Comparison of ENCODE assay signal across 20 cellular contexts in genomic region chr9:84512493-84512892, GRCh38.
DNase-seq lines count a peak whose midpoint lies in the region; ATAC-seq and TF ChIP-seq lines count a peak whose summit lies in the region.
"Had no signal": no experiment of that assay in that cellular context is flagged by ENCODE, and none has a peak within 500 bp of the region (broad histone marks: within the 10 kb centered on the region; RNA-seq: fewer than 3 reads in every experiment).

No MANE protein-coding gene starts in this region.

- H3K27me3 ChIP-seq in BLaER1, result no peaks in the 10 kb centered on the region
- no peaks in the 10 kb centered on the region for H3K27me3 ChIP-seq in mammary epithelial cell (ENCODE audit: insufficient read depth, low read length)
- no peaks in the 10 kb centered on the region for H3K27me3 ChIP-seq in foreskin keratinocyte
- H3K27me3 ChIP-seq in tibial nerve, result no peaks in the 10 kb centered on the region
- no peaks in the 10 kb centered on the region for H3K27me3 ChIP-seq in ascending aorta
- H3K27me3 ChIP-seq: BE2C had no signal

- ATAC-seq in foreskin keratinocyte (peak; percentile 81), HG02642 (IDR thresholded peaks at IDR 0.05; ENCODE audit: poor library complexity, unreplicated experiment) (no peak)
- ATAC-seq: HepG2, Right ventricle myocardium inferior had no signal

- TF ChIP-seq CTCF in mammary epithelial cell (conservative IDR thresholded peaks at IDR 0.05 in 1 of 2, IDR thresholded peaks at IDR 0.05 in 1 of 2; ENCODE audit: extremely low read depth in 1 of 2, insufficient read depth in 1 of 2, low read depth in 1 of 2, low read length in 2 of 2) (no peak), foreskin keratinocyte (conservative IDR thresholded peaks at IDR 0.05) (no peak), tibial nerve (IDR thresholded peaks at IDR 0.05) (no peak), ascending aorta (IDR thresholded peaks at IDR 0.05) (no peak)

- no peak for TF ChIP-seq EP300 in tibial nerve (IDR thresholded peaks at IDR 0.05)

- CTCF ChIA-PET in mammary epithelial cell (lab: Charles Lee; ENCODE audit: low non-redundant PET), result no interaction called here

- in situ Hi-C loops in KBM-7 (cut with MboI; ENCODE audit: low pct_unique_long_range_greater_than_20kb, low sequenced_read_pairs) (no loop called here), mammary epithelial cell (cut with MboI; ENCODE audit: low sequenced_read_pairs in 2 of 2) (no loop called here)

- intact Hi-C loops in mammary epithelial cell (cut with micrococcal nuclease), result no loop called here
- intact Hi-C loops in ascending aorta (cut with DNase I), result no loop called here

- no peak for TF ChIP-seq POLR2A in tibial nerve (IDR thresholded peaks at IDR 0.05)

- H3K4me3 ChIP-seq in BLaER1, result no peak overlapping the region
- H3K4me3 ChIP-seq in mammary epithelial cell (replicated peaks in 1 of 3; ENCODE audit: insufficient read depth in 1 of 3, low read depth in 2 of 3, low read length in 3 of 3), result no peak overlapping the region
- no peak overlapping the region for H3K4me3 ChIP-seq in tibial nerve
- no peak overlapping the region for H3K4me3 ChIP-seq in ascending aorta
- H3K4me3 ChIP-seq: HAP-1 had no signal

- H2AFZ ChIP-seq in mammary epithelial cell (ENCODE audit: low read depth, low read length), result peak overlapping the region; percentile 76

- dilution Hi-C loops in mammary epithelial cell (cut with HindIII; ENCODE audit: low sequenced_read_pairs), result no loop called here

- H4K20me1 ChIP-seq in BLaER1 (no peaks in the 10 kb centered on the region), mammary epithelial cell (ENCODE audit: insufficient read depth, low read length) (no peaks in the 10 kb centered on the region)

- H3K4me1 ChIP-seq in BLaER1 (peaks cover 29% of the 10 kb centered on the region), mammary epithelial cell (ENCODE audit: insufficient read depth, low read length) (peaks cover 14% of the 10 kb centered on the region), foreskin keratinocyte (peaks cover 6% of the 10 kb centered on the region), tibial nerve (no peaks in the 10 kb centered on the region), ascending aorta (no peaks in the 10 kb centered on the region)
- H3K4me1 ChIP-seq: BE2C, HAP-1 had no signal

- H3K27ac ChIP-seq in BLaER1, result no peak overlapping the region
- no peak overlapping the region for H3K27ac ChIP-seq in mammary epithelial cell (ENCODE audit: insufficient read depth, low read depth, low read length)
- no peak overlapping the region for H3K27ac ChIP-seq in foreskin keratinocyte
- H3K27ac ChIP-seq in tibial nerve, result no peak overlapping the region
- no peak overlapping the region for H3K27ac ChIP-seq in ascending aorta

- H3K4me2 ChIP-seq in BLaER1, result peak overlapping the region; percentile 49
- H3K4me2 ChIP-seq in mammary epithelial cell (ENCODE audit: insufficient read depth, low read depth, low read length), result no peak overlapping the region

- no peaks in the 10 kb centered on the region for H3K79me2 ChIP-seq in mammary epithelial cell (ENCODE audit: insufficient read depth, low read length)

- peak; percentile 6 for DNase-seq in KBM-7
- peak; percentile 73 for DNase-seq in mammary epithelial cell
- DNase-seq in foreskin keratinocyte, result peak; percentile 50 to 79
- no peak for DNase-seq in tibial nerve (ENCODE audit: low spot score in 2 of 2)
- no peak for DNase-seq in ascending aorta (ENCODE audit: low spot score in 2 of 2)
- no peak for DNase-seq in SHP77 (lab: John Stamatoyannopoulos, UW)
- DNase-seq: BE2C; Calu3; CD4-positive, alpha-beta memory T cell; GF-D8; KG1; MV-4-11; NCI-H187; NCI-H2107; NCI-H226 had no signal

- WGBS in mammary epithelial cell (ENCODE audit: low coverage, missing lambda C conversion rate), result 18% methylated on average over 2 of the region's 2 CpGs
- 83 to 89% methylated on average over 2 of the region's 2 CpGs for WGBS in tibial nerve, 2 donors

- H3K36me3 ChIP-seq in BLaER1 (no peaks in the 10 kb centered on the region), mammary epithelial cell (ENCODE audit: insufficient read depth, low read length) (no peaks in the 10 kb centered on the region), tibial nerve (no peaks in the 10 kb centered on the region), ascending aorta (no peaks in the 10 kb centered on the region)
- H3K36me3 ChIP-seq: BE2C, HAP-1 had no signal

- H3K9ac ChIP-seq in BLaER1, result no peak overlapping the region
- no peak overlapping the region for H3K9ac ChIP-seq in mammary epithelial cell (ENCODE audit: insufficient read depth, low read length)

- BruUV-seq in mammary epithelial cell (replicated peaks; lab: Mats Ljungman, UMichigan), result no TSS peak

- H3K9me3 ChIP-seq in BLaER1 (peaks cover 13% of the 10 kb centered on the region), mammary epithelial cell (replicated peaks; ENCODE audit: insufficient read depth, low read length) (no peaks in the 10 kb centered on the region), tibial nerve (peaks cover 0 to 9% (median 1%) of the 10 kb centered on the region in 4 donors), ascending aorta (no peaks in the 10 kb centered on the region)
- H3K9me3 ChIP-seq: BE2C, HAP-1 had no signal

Comparison
In these comparisons a context has a peak if more than half of its experiments do, and no peak if none do; other contexts are left out.
1. DNase-seq: peak in KBM-7 (single experiment), mammary epithelial cell (single experiment) and foreskin keratinocyte (2 of 2); none in tibial nerve (0 of 2), ascending aorta (0 of 2) and SHP77 (0 of 2).